22 cellular contexts compared by ENCODE assay signal in the genomic region with DNA sequence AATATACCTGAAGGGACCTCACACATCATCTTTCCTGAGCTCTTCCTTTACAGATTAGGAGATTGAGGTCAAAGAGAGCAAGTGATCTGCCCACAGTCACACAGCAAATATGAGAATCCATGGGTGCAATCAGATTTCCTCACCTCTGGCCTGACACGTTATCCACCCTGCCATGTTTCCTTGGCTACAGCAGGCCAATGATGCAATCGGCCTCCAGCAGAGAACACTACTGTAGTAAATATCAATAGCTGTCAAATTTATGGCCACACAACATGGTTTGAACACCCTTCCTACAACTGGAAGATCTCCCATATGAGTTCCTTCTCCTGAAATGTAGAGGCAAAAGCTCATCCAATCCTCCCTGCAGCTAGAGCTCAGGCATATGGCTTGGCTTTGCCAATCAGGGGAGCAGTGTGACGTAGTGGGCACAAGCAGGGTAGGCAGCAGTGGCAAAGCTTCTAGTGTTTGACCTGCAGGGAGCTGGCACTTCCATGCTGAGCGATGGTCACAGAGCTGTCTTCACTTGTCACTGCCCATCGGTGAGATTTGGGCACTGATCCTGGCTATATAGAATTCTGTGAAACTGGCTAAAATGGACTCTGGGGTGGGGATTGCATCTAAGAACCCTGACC.
"Had no signal": no experiment of that assay in that cellular context is flagged by ENCODE, and none has a peak within 500 bp of the region (broad histone marks: within the 10 kb centered on the region; RNA-seq: fewer than 3 reads in every experiment).

No MANE protein-coding gene starts in this region.

- H3K9me3 Mint-ChIP-seq: activated naive CD8-positive, alpha-beta T cell treated with anti-CD3 and anti-CD28 coated beads, Interleukin-2, amount 10 ng/mL, durations not matched to agents 7 days and 5 days; activated T-cell treated with anti-CD3 and anti-CD28 coated beads, Interleukin-2, amount 50 U/mL, for 72 hours had no signal

- H3K36me3 Mint-ChIP-seq: activated CD4-positive, alpha-beta memory T cell treated with anti-CD3 and anti-CD28 coated beads for 36 hours; activated naive CD8-positive, alpha-beta T cell treated with anti-CD3 and anti-CD28 coated beads, Interleukin-2, amount 10 ng/mL, durations not matched to agents 7 days and 5 days had no signal

- DNase-seq: activated B cell treated with CpG ODN at 0.5 μM for 24 hours; activated CD4-positive, alpha-beta memory T cell treated with anti-CD3 and anti-CD28 coated beads for 36 hours; activated CD4-positive, alpha-beta T cell treated with anti-CD3 and anti-CD28 coated beads for 48 hours; activated effector memory CD4-positive, alpha-beta T cell treated with Interleukin-2 at 50 U/mL for 16 hours; activated naive CD4-positive, alpha-beta T cell treated with anti-CD3 and anti-CD28 coated beads for 36 hours; activated naive CD8-positive, alpha-beta T cell treated with anti-CD3 and anti-CD28 coated beads, Interleukin-2, amount 10 ng/mL, durations not matched to agents 7 days and 5 days; activated T-cell treated with anti-CD3 and anti-CD28 coated beads, Interleukin-2, amount 50 U/mL, for 72 hours; amygdala; dermis blood vessel endothelial cell; effector CD8-positive, alpha-beta T cell; hippocampal formation; left cardiac atrium; mesenchymal stem cell; stimulated activated CD4-positive, alpha-beta T cell treated with anti-CD3 and anti-CD28 coated beads, Interleukin-2, amount 100 ng/mL, for 48 hours; stimulated activated CD8-positive, alpha-beta memory T cell treated with anti-CD3 and anti-CD28 coated beads, Interleukin-4, amount 100 ng/mL, for 48 hours; stimulated activated naive B cell treated with anti-CD40 and anti-IgM and Interleukin-4, amounts not matched to agents 10 μg/mL and 1 μg/mL and 100 μg/mL, for 72 hours; T1000; transverse colon had no signal

- H3K4me3 ChIP-seq: transverse colon had no signal

- H3K27me3 ChIP-seq: neutrophil, transverse colon had no signal

- ATAC-seq: activated T-cell treated with anti-CD3 and anti-CD28 coated beads, Interleukin-2, amount 50 U/mL, for 72 hours; sciatic nerve; stimulated activated naive B cell treated with anti-CD40 and anti-IgM and Interleukin-4, amounts not matched to agents 10 μg/mL and 1 μg/mL and 100 μg/mL, for 72 hours had no signal

- H3K9me3 ChIP-seq: neutrophil, transverse colon had no signal

- H3K4me3 Mint-ChIP-seq: activated B cell treated with CpG ODN at 0.5 μM for 24 hours; activated CD4-positive, alpha-beta memory T cell treated with anti-CD3 and anti-CD28 coated beads for 36 hours; activated naive CD4-positive, alpha-beta T cell treated with anti-CD3 and anti-CD28 coated beads for 36 hours; activated naive CD8-positive, alpha-beta T cell treated with anti-CD3 and anti-CD28 coated beads, Interleukin-2, amount 10 ng/mL, durations not matched to agents 7 days and 5 days; activated T-cell treated with anti-CD3 and anti-CD28 coated beads, Interleukin-2, amount 50 U/mL, for 72 hours; nephron; stimulated activated naive B cell treated with anti-CD40 and anti-IgM and Interleukin-4, amounts not matched to agents 10 μg/mL and 1 μg/mL and 100 μg/mL, for 72 hours; T-helper 1 cell treated with Interleukin-12 subunit alpha and Interleukin-12 subunit beta and Interleukin-4 antibody, amounts not matched to agents 30 μg/mL and 1 μg/mL, for 36 hours had no signal

- H3K4me1 ChIP-seq: transverse colon had no signal

- H3K27ac ChIP-seq: neutrophil, transverse colon had no signal

- H3K4me1 Mint-ChIP-seq: activated B cell treated with CpG ODN at 0.5 μM for 24 hours; activated naive CD8-positive, alpha-beta T cell treated with anti-CD3 and anti-CD28 coated beads, Interleukin-2, amount 10 ng/mL, durations not matched to agents 7 days and 5 days; nephron; stimulated activated naive B cell treated with anti-CD40 and anti-IgM and Interleukin-4, amounts not matched to agents 10 μg/mL and 1 μg/mL and 100 μg/mL, for 72 hours had no signal

- H3K27me3 Mint-ChIP-seq: activated B cell treated with CpG ODN at 0.5 μM for 24 hours had no signal

- H3K36me3 ChIP-seq: neutrophil, transverse colon had no signal

- H3K27ac Mint-ChIP-seq: activated B cell treated with CpG ODN at 0.5 μM for 24 hours; activated CD4-positive, alpha-beta memory T cell treated with anti-CD3 and anti-CD28 coated beads for 36 hours; activated naive CD4-positive, alpha-beta T cell treated with anti-CD3 and anti-CD28 coated beads for 36 hours; activated naive CD8-positive, alpha-beta T cell treated with anti-CD3 and anti-CD28 coated beads, Interleukin-2, amount 10 ng/mL, durations not matched to agents 7 days and 5 days; activated T-cell treated with anti-CD3 and anti-CD28 coated beads, Interleukin-2, amount 50 U/mL, for 72 hours; nephron; stimulated activated naive B cell treated with anti-CD40 and anti-IgM and Interleukin-4, amounts not matched to agents 10 μg/mL and 1 μg/mL and 100 μg/mL, for 72 hours; T-helper 1 cell treated with Interleukin-12 subunit alpha and Interleukin-12 subunit beta and Interleukin-4 antibody, amounts not matched to agents 30 μg/mL and 1 μg/mL, for 36 hours had no signal
